Comparison of ENCODE assay signal across 26 cellular contexts in genomic region chr2:39531220-39531777, GRCh38.
A peak's percentile ranks its signal among the peaks of the same experiment; 100 is the strongest.
DNase-seq lines count a peak whose midpoint lies in the region; ATAC-seq, FAIRE-seq and TF ChIP-seq lines count a peak whose summit lies in the region.
"Had no signal": no experiment of that assay in that cellular context is flagged by ENCODE, and none has a peak within 500 bp of the region (broad histone marks: within the 10 kb centered on the region; RNA-seq: fewer than 3 reads in every experiment).

No MANE protein-coding gene starts in this region.

- in situ Hi-C loops in HepG2 (cut with HindIII; ENCODE audit: extremely low pct_ligation_motif_present, low pct_unique_long_range_greater_than_20kb), result no loop called here

- H3K9ac ChIP-seq in HepG2 (ENCODE audit: insufficient read depth, low read depth, low read length) (no peak overlapping the region), adipocyte (ENCODE audit: low read length) (peak overlapping the region; percentile 67), smooth muscle cell (ENCODE audit: low read depth) (no peak overlapping the region)

- DNase-seq in HepG2 (ENCODE audit: low spot score), result no peak
- DNase-seq in right lobe of liver, result no peak
- DNase-seq in HFFc6, result no peak
- no peak for DNase-seq in adipocyte (ENCODE audit: low read depth)
- no peak for DNase-seq in smooth muscle cell (lab: John Stamatoyannopoulos, UW; ENCODE audit: unreplicated experiment)
- no peak for DNase-seq in stimulated activated CD4-positive, alpha-beta T cell treated with anti-CD3 and anti-CD28 coated beads, Interleukin-12 subunit alpha, Interleukin-12 subunit beta, amount 100 ng/mL, for 4 hours
- no peak for DNase-seq in EL
- DNase-seq: CD8-positive, alpha-beta memory T cell; DMS 273 treated with DMSO at 0.1 percent for 48 hours; DMS79; GOT3; Kasumi-1; MV-4-11; NCI-H1105 treated with DMSO at 0.1 percent for 48 hours; NCI-H2029; NCI-H446; NCI-H524 treated with DMSO at 0.1 percent for 48 hours; NCI-H774; PC-3 had no signal

- no TSS peak for BruUV-seq in HepG2 (replicated peaks; lab: Mats Ljungman, UMichigan)

- no peaks in the 10 kb centered on the region for H3F3A ChIP-seq in smooth muscle cell (ENCODE audit: low read depth)

- no peak for TF ChIP-seq RAD21 in HepG2 (CRISPR knock-in tag; IDR thresholded peaks at IDR 0.05)

- POLR2A ChIA-PET in HepG2 (lab: Yijun Ruan, JAX), result no interaction called here

- H3K27ac Mint-ChIP-seq in HFFc6, result peak overlapping the region; percentile 80; the same call in 1 of the 2 replicates
- H3K27ac Mint-ChIP-seq: CD14-positive monocyte; CD8-positive, alpha-beta memory T cell had no signal

- no peaks in the 10 kb centered on the region for H3K9me3 Mint-ChIP-seq in HFFc6

- H3K36me3 Mint-ChIP-seq in HFFc6 (ENCODE audit: low read depth), result no peaks in the 10 kb centered on the region
- H3K36me3 Mint-ChIP-seq: CD14-positive monocyte; CD8-positive, alpha-beta memory T cell had no signal

- TF ChIP-seq POLR2A in HepG2 (IDR thresholded peaks at IDR 0.05; ENCODE audit: insufficient read depth in 1 of 2, low read depth in 2 of 2, low read length in 2 of 2) (no peak), right lobe of liver (IDR thresholded peaks at IDR 0.05) (no peak)

- peaks cover 59% of the 10 kb centered on the region for H3K4me1 Mint-ChIP-seq in HFFc6 (ENCODE audit: low read depth)
- H3K4me1 Mint-ChIP-seq: CD14-positive monocyte; CD8-positive, alpha-beta memory T cell had no signal

- no peak for FAIRE-seq in HepG2 (lab: Jason Lieb, UNC)
- FAIRE-seq: A204.1 had no signal

- intact Hi-C loops in HepG2 (cut with micrococcal nuclease; ENCODE audit: unreplicated experiment) (no loop called here), right lobe of liver (cut with DNase I) (no loop called here)

- H2AFZ ChIP-seq in HepG2 (ENCODE audit: low read length) (no peak overlapping the region), smooth muscle cell (ENCODE audit: low read depth) (no peak overlapping the region)

- H3K36me3 ChIP-seq in HepG2 (replicated peaks in 1 of 2; ENCODE audit: control insufficient read depth in 1 of 2, insufficient read depth in 2 of 2, low read length in 2 of 2) (peaks cover 2 to 3% of the 10 kb centered on the region in 2 experiments; a peak in 3 of 5 replicates), right lobe of liver (no peaks in the 10 kb centered on the region), adipocyte (ENCODE audit: control insufficient read depth, insufficient read depth, low read length, severe bottlenecking) (no peaks in the 10 kb centered on the region), smooth muscle cell (ENCODE audit: low read depth) (no peaks in the 10 kb centered on the region)
- H3K36me3 ChIP-seq: HAP-1, SJSA1 had no signal

- CTCF ChIA-PET in HepG2 (lab: Yijun Ruan, JAX; ENCODE audit: low intra/inter-chr PET ratio, low total read pairs), result no interaction called here

- TF ChIP-seq EP300 in HepG2 (IDR thresholded peaks at IDR 0.05; ENCODE audit: low read depth in 2 of 2, low read length in 2 of 2) (no peak), HepG2 (CRISPR knock-in tag; IDR thresholded peaks at IDR 0.05; ENCODE audit: borderline replicate concordance) (no peak)

- no peak for TF ChIP-seq CTCF in HepG2 (CRISPR knock-in tag; IDR thresholded peaks at IDR 0.05)
- TF ChIP-seq CTCF in right lobe of liver (IDR thresholded peaks at IDR 0.05), result no peak
- TF ChIP-seq CTCF in HFFc6 (IDR thresholded peaks at IDR 0.05), result no peak
- TF ChIP-seq CTCF in smooth muscle cell (IDR thresholded peaks at IDR 0.05; ENCODE audit: borderline replicate concordance, insufficient read depth, poor library complexity, severe bottlenecking), result no peak

- ATAC-seq in HepG2 (no peak), right lobe of liver (no peak), GM18858 (IDR thresholded peaks at IDR 0.05; ENCODE audit: unreplicated experiment) (no peak)
- ATAC-seq: Right ventricle myocardium inferior had no signal

- H3K27me3 ChIP-seq in HepG2 (ENCODE audit: control insufficient read depth in 1 of 2, insufficient read depth in 2 of 2, low read length in 2 of 2) (no peaks in the 10 kb centered on the region), right lobe of liver (no peaks in the 10 kb centered on the region), adipocyte (replicated peaks; ENCODE audit: control insufficient read depth, insufficient read depth, low read length) (no peaks in the 10 kb centered on the region), smooth muscle cell (ENCODE audit: low read depth) (no peaks in the 10 kb centered on the region)
- H3K27me3 ChIP-seq: SJSA1 had no signal

- H3K9me3 ChIP-seq in HepG2 (ENCODE audit: low read length) (no peaks in the 10 kb centered on the region), right lobe of liver (no peaks in the 10 kb centered on the region), adipocyte (ENCODE audit: control insufficient read depth, low read length) (no peaks in the 10 kb centered on the region), smooth muscle cell (replicated peaks; ENCODE audit: low read depth) (no peaks in the 10 kb centered on the region)
- H3K9me3 ChIP-seq: HAP-1, SJSA1 had no signal

- no peaks in the 10 kb centered on the region for H4K20me1 ChIP-seq in HepG2 (ENCODE audit: insufficient read depth, low read length)
- H4K20me1 ChIP-seq in smooth muscle cell (ENCODE audit: low read depth), result no peaks in the 10 kb centered on the region

- no peak overlapping the region for H3K4me3 Mint-ChIP-seq in HFFc6
- H3K4me3 Mint-ChIP-seq: CD14-positive monocyte; CD8-positive, alpha-beta memory T cell had no signal

- WGBS in HepG2 (ENCODE audit: low lambda C conversion rate), result 96% methylated on average over 7 of the region's 7 CpGs
- WGBS in right lobe of liver (ENCODE audit: insufficient coverage, low coverage, low lambda C conversion rate, missing lambda C conversion rate), result 94% methylated on average over 7 of the region's 7 CpGs
- 98% methylated on average over 7 of the region's 7 CpGs for WGBS in smooth muscle cell (ENCODE audit: low lambda C conversion rate)

- no peaks in the 10 kb centered on the region; the same call in 1 of the 2 replicates for H3K27me3 Mint-ChIP-seq in HFFc6 (ENCODE audit: insufficient read depth)

- H3K27ac ChIP-seq in HepG2 (ENCODE audit: extremely low read length, insufficient read depth, low read length) (no peak overlapping the region), right lobe of liver (no peak overlapping the region), smooth muscle cell (ENCODE audit: low read depth) (peak overlapping the region; percentile 67)
- H3K27ac ChIP-seq: HL-60 had no signal

- H3K4me2 ChIP-seq in HepG2 (ENCODE audit: low read depth, low read length) (no peak overlapping the region), smooth muscle cell (peak overlapping the region; percentile 50)

- peaks cover 43% of the 10 kb centered on the region for H3K4me1 ChIP-seq in HepG2 (ENCODE audit: insufficient read depth, low read length)
- H3K4me1 ChIP-seq in right lobe of liver, result peaks cover 0 to 2% (median 0%) of the 10 kb centered on the region in 4 donors
- H3K4me1 ChIP-seq in adipocyte (ENCODE audit: control insufficient read depth, insufficient read depth, low read length), result peaks cover 23% of the 10 kb centered on the region
- peaks cover 25% of the 10 kb centered on the region for H3K4me1 ChIP-seq in smooth muscle cell (ENCODE audit: low read depth)

- no peaks in the 10 kb centered on the region for H3K79me2 ChIP-seq in HepG2 (ENCODE audit: insufficient read depth, low read length)
- H3K79me2 ChIP-seq in smooth muscle cell (ENCODE audit: low read depth), result no peaks in the 10 kb centered on the region

- no peak overlapping the region for H3K4me3 ChIP-seq in HepG2 (replicated peaks in 1 of 3; ENCODE audit: insufficient read depth in 1 of 3, low read depth in 2 of 3, low read length in 3 of 3)
- no peak overlapping the region for H3K4me3 ChIP-seq in right lobe of liver
- H3K4me3 ChIP-seq in adipocyte (ENCODE audit: low read length), result no peak overlapping the region
- no peak overlapping the region for H3K4me3 ChIP-seq in smooth muscle cell
- H3K4me3 ChIP-seq: HAP-1, SJSA1 had no signal

TF ChIP-seq in HepG2, 621 proteins besides CTCF, POLR2A, EP300 and RAD21 (continues in another document):
- no peak for TF ChIP-seq GLI4 (CRISPR knock-in tag; IDR thresholded peaks at IDR 0.05; ENCODE audit: borderline replicate concordance)
- TF ChIP-seq ZXDC (CRISPR knock-in tag; IDR thresholded peaks at IDR 0.05), result no peak
- TF ChIP-seq CEBPB (IDR thresholded peaks at IDR 0.05; ENCODE audit: borderline replicate concordance, low read depth, low read length), result no peak
- TF ChIP-seq ZNF12 (CRISPR knock-in tag; IDR thresholded peaks at IDR 0.05), result peak; percentile 95
- no peak for TF ChIP-seq RFXANK (CRISPR knock-in tag; IDR thresholded peaks at IDR 0.05)
- peak; percentile 95; the same call in 1 of the 2 replicates for TF ChIP-seq ZNF564 (CRISPR knock-in tag; IDR thresholded peaks at IDR 0.05)
- TF ChIP-seq ZNF629 (CRISPR knock-in tag; conservative IDR thresholded peaks at IDR 0.05), result peak; percentile 27; the same call in 1 of the 2 replicates
- no peak for TF ChIP-seq SOX6 (IDR thresholded peaks at IDR 0.05)
- TF ChIP-seq SOX6 (CRISPR knock-in tag; IDR thresholded peaks at IDR 0.05), result no peak
- TF ChIP-seq ZSCAN31 (CRISPR knock-in tag; IDR thresholded peaks at IDR 0.05; ENCODE audit: low read depth), result no peak
